11 cellular contexts compared by ENCODE assay signal in genomic region chr1:10779201-10779600, GRCh38. TPM values are rescaled to one million over a fixed set of nuclear protein-coding genes. Genes with fewer than 3 reads are reported as not detected.
A peak's percentile ranks its signal among the peaks of the same experiment; 100 is the strongest.
DNase-seq lines count a peak whose midpoint lies in the region; ATAC-seq and TF ChIP-seq lines count a peak whose summit lies in the region.
"Had no signal": no experiment of that assay in that cellular context is flagged by ENCODE, and none has a peak within 500 bp of the region (broad histone marks: within the 10 kb centered on the region; RNA-seq: fewer than 3 reads in every experiment).

No MANE protein-coding gene starts in this region.

- peak; percentile 17 for ATAC-seq in activated CD8-positive, alpha-beta T cell treated with anti-CD3 and anti-CD28 coated beads for 36 hours
- no peak for ATAC-seq in activated CD8-positive, alpha-beta T cell treated with anti-CD3 and anti-CD28 coated beads, Interleukin-2, amount 10 ng/mL, durations not matched to agents 7 days and 5 days
- ATAC-seq in esophagus mucosa (peak; percentile 90), HG03439 (IDR thresholded peaks at IDR 0.05; ENCODE audit: unreplicated experiment) (no peak)

- H3K27me3 ChIP-seq in transverse colon, result no peaks in the 10 kb centered on the region

- peaks cover 18 to 65% (median 41%) of the 10 kb centered on the region in 4 donors for H3K4me1 ChIP-seq in transverse colon

- 43 to 47% methylated on average over 8 to 18 of the region's 18 CpGs for WGBS in transverse colon (ENCODE audit: low coverage in 1 of 2), 2 donors

- peak overlapping the region in 1 of 4 donors; percentile 18 for H3K4me3 ChIP-seq in transverse colon

- DNase-seq in activated CD8-positive, alpha-beta T cell treated with anti-CD3 and anti-CD28 coated beads for 36 hours, result peak; percentile 14
- no peak for DNase-seq in activated CD8-positive, alpha-beta T cell treated with anti-CD3 and anti-CD28 coated beads, Interleukin-2, amount 10 ng/mL, durations not matched to agents 7 days and 5 days
- peak; percentile 45 to 80 for DNase-seq in NCI-H526 (lab: John Stamatoyannopoulos, UW)
- DNase-seq in transverse colon, result peak; percentile 86
- DNase-seq in NCI-H446 treated with DMSO at 0.1 percent for 48 hours (lab: John Stamatoyannopoulos, UW), result no peak
- no peak for DNase-seq in Kasumi-1 (lab: John Stamatoyannopoulos, UW)
- DNase-seq: activated T-cell treated with anti-CD3 and anti-CD28 coated beads, Interleukin-2, amount 50 U/mL, for 24 hours had no signal

- H3K27me3 Mint-ChIP-seq in activated CD8-positive, alpha-beta T cell treated with anti-CD3 and anti-CD28 coated beads for 36 hours, result peaks cover 4% of the 10 kb centered on the region
- no peaks in the 10 kb centered on the region for H3K27me3 Mint-ChIP-seq in activated CD8-positive, alpha-beta T cell treated with anti-CD3 and anti-CD28 coated beads, Interleukin-2, amount 10 ng/mL, durations not matched to agents 7 days and 5 days (ENCODE audit: low read depth)

- H3K27ac Mint-ChIP-seq in activated CD8-positive, alpha-beta T cell treated with anti-CD3 and anti-CD28 coated beads for 36 hours, result no peak overlapping the region
- no peak overlapping the region for H3K27ac Mint-ChIP-seq in activated CD8-positive, alpha-beta T cell treated with anti-CD3 and anti-CD28 coated beads, Interleukin-2, amount 10 ng/mL, durations not matched to agents 7 days and 5 days
- H3K27ac Mint-ChIP-seq: activated T-cell treated with anti-CD3 and anti-CD28 coated beads, Interleukin-2, amount 50 U/mL, for 24 hours; nephron; T-helper 2 cell treated with Interferon-gamma antibody and Interleukin-4, amounts not matched to agents 5 μg/mL and 100 μg/mL, for 36 hours had no signal

- H3K9me3 Mint-ChIP-seq in activated CD8-positive, alpha-beta T cell treated with anti-CD3 and anti-CD28 coated beads for 36 hours, result no peaks in the 10 kb centered on the region
- H3K9me3 Mint-ChIP-seq in activated CD8-positive, alpha-beta T cell treated with anti-CD3 and anti-CD28 coated beads, Interleukin-2, amount 10 ng/mL, durations not matched to agents 7 days and 5 days (ENCODE audit: insufficient read depth), result no peaks in the 10 kb centered on the region
- H3K9me3 Mint-ChIP-seq: activated T-cell treated with anti-CD3 and anti-CD28 coated beads, Interleukin-2, amount 50 U/mL, for 24 hours; nephron; T-helper 2 cell treated with Interferon-gamma antibody and Interleukin-4, amounts not matched to agents 5 μg/mL and 100 μg/mL, for 36 hours had no signal

- TF ChIP-seq POLR2A in transverse colon (IDR thresholded peaks at IDR 0.05), result peak; percentile 25

- no peaks in the 10 kb centered on the region for H3K36me3 ChIP-seq in transverse colon

- no peaks in the 10 kb centered on the region for H3K36me3 Mint-ChIP-seq in activated CD8-positive, alpha-beta T cell treated with anti-CD3 and anti-CD28 coated beads for 36 hours (ENCODE audit: low read depth)
- H3K36me3 Mint-ChIP-seq in activated CD8-positive, alpha-beta T cell treated with anti-CD3 and anti-CD28 coated beads, Interleukin-2, amount 10 ng/mL, durations not matched to agents 7 days and 5 days (ENCODE audit: low read depth), result no peaks in the 10 kb centered on the region

- in situ Hi-C loops in transverse colon (cut with MboI; ENCODE audit: low pct_ligation_motif_present in 1 of 4, low pct_unique_long_range_greater_than_20kb in 1 of 4, low sequenced_read_pairs in 3 of 4), result no loop called here

- no peak overlapping the region for H3K4me3 Mint-ChIP-seq in activated CD8-positive, alpha-beta T cell treated with anti-CD3 and anti-CD28 coated beads for 36 hours
- no peak overlapping the region for H3K4me3 Mint-ChIP-seq in activated CD8-positive, alpha-beta T cell treated with anti-CD3 and anti-CD28 coated beads, Interleukin-2, amount 10 ng/mL, durations not matched to agents 7 days and 5 days
- H3K4me3 Mint-ChIP-seq: activated T-cell treated with anti-CD3 and anti-CD28 coated beads, Interleukin-2, amount 50 U/mL, for 24 hours; nephron; T-helper 2 cell treated with Interferon-gamma antibody and Interleukin-4, amounts not matched to agents 5 μg/mL and 100 μg/mL, for 36 hours had no signal

- H3K4me1 Mint-ChIP-seq in activated CD8-positive, alpha-beta T cell treated with anti-CD3 and anti-CD28 coated beads for 36 hours (ENCODE audit: low read depth), result no peaks in the 10 kb centered on the region
- no peaks in the 10 kb centered on the region for H3K4me1 Mint-ChIP-seq in activated CD8-positive, alpha-beta T cell treated with anti-CD3 and anti-CD28 coated beads, Interleukin-2, amount 10 ng/mL, durations not matched to agents 7 days and 5 days (ENCODE audit: low read depth)

- no peaks in the 10 kb centered on the region for H3K9me3 ChIP-seq in transverse colon

- CTCF ChIA-PET in activated CD8-positive, alpha-beta T cell treated with anti-CD3 and anti-CD28 coated beads for 36 hours (lab: Charles Lee), result interaction anchor here (0.9 kb wide), 1 partner anchor 285 kb away, joined by 3 read pairs; no protein-coding TSS in a partner anchor
- CTCF ChIA-PET in activated CD8-positive, alpha-beta T cell treated with anti-CD3 and anti-CD28 coated beads, Interleukin-2, amount 10 ng/mL, durations not matched to agents 7 days and 5 days (lab: Charles Lee), result no interaction called here

- intact Hi-C loops in activated CD8-positive, alpha-beta T cell treated with anti-CD3 and anti-CD28 coated beads for 36 hours (cut with micrococcal nuclease), result no loop called here
- intact Hi-C loops in transverse colon (cut with DNase I; ENCODE audit: low total_unique reads), result no loop called here

- TF ChIP-seq EP300 in transverse colon (IDR thresholded peaks at IDR 0.05; ENCODE audit: low read depth), result no peak

- POLR2A ChIA-PET in activated CD8-positive, alpha-beta T cell treated with anti-CD3 and anti-CD28 coated beads for 36 hours (lab: Charles Lee), result no interaction called here
- POLR2A ChIA-PET in activated CD8-positive, alpha-beta T cell treated with anti-CD3 and anti-CD28 coated beads, Interleukin-2, amount 10 ng/mL, durations not matched to agents 7 days and 5 days (lab: Charles Lee), result no interaction called here

- H3K27ac ChIP-seq in transverse colon, result peak overlapping the region; percentile 85 to 91 (median 88)

- no peak for TF ChIP-seq CTCF in activated CD8-positive, alpha-beta T cell treated with anti-CD3 and anti-CD28 coated beads for 36 hours (IDR thresholded peaks at IDR 0.05)
- TF ChIP-seq CTCF in transverse colon (IDR thresholded peaks at IDR 0.05), result no peak

RNA-seq across cellular contexts. Expression of gene CASZ1, which starts 17.2 kb away (rescaled TPM):
- total RNA-seq in activated CD8-positive, alpha-beta T cell treated with anti-CD3 and anti-CD28 coated beads for 36 hours, result 1 to 10 TPM; 2.9 to 4.1 TPM
- total RNA-seq in activated CD8-positive, alpha-beta T cell treated with anti-CD3 and anti-CD28 coated beads, Interleukin-2, amount 10 ng/mL, durations not matched to agents 7 days and 5 days, result 10 to 100 TPM in 1 of 2 experiments, 1 to 10 TPM in 1; 9.9 to 10.2 TPM
- total RNA-seq in esophagus mucosa (22.8 TPM), transverse colon (100 to 1,000 TPM in 2 of 4 donors, 10 to 100 TPM in 2; 39.1 to 215 (median 115) TPM)

Comparison
In these comparisons a context has a peak if more than half of its experiments do, and no peak if none do; other contexts are left out.
1. ATAC-seq: peak in activated CD8-positive, alpha-beta T cell treated with anti-CD3 and anti-CD28 coated beads for 36 hours (single experiment) and esophagus mucosa (single experiment); none in activated CD8-positive, alpha-beta T cell treated with anti-CD3 and anti-CD28 coated beads, Interleukin-2, amount 10 ng/mL, durations not matched to agents 7 days and 5 days (single experiment) and HG03439 (single experiment).
2. DNase-seq: peak in activated CD8-positive, alpha-beta T cell treated with anti-CD3 and anti-CD28 coated beads for 36 hours (single experiment), NCI-H526 (2 of 2) and transverse colon (single experiment); none in activated CD8-positive, alpha-beta T cell treated with anti-CD3 and anti-CD28 coated beads, Interleukin-2, amount 10 ng/mL, durations not matched to agents 7 days and 5 days (single experiment), NCI-H446 treated with DMSO at 0.1 percent for 48 hours (single experiment) and Kasumi-1 (0 of 2).